17 cellular contexts compared by ENCODE assay signal in the genomic region with DNA sequence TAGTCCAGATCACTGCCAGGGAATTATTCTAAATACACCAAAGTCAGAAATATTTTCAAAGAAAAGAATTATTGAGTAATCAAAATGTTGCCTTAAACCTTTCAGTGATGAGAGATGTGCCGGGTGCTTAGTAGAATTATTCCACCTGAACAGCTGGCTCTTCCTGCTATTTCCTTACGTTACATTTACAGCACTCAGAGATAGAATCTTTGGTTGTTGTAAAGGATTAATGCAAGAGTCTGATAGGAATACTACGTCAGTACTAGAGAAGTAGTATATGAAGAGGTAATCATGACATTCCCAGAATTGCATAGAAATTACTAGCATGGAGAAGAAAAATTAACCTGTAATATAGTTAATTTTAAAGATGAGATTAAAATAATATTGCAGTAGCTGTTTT. TPM values are rescaled to one million over a fixed set of nuclear protein-coding genes. Genes with fewer than 3 reads are reported as not detected.
DNase-seq lines count a peak whose midpoint lies in the region; ATAC-seq, FAIRE-seq and TF ChIP-seq lines count a peak whose summit lies in the region.
"Had no signal": no experiment of that assay in that cellular context is flagged by ENCODE, and none has a peak within 500 bp of the region (broad histone marks: within the 10 kb centered on the region; RNA-seq: fewer than 3 reads in every experiment).

No MANE protein-coding gene starts in this region.

- no peaks in the 10 kb centered on the region for H4K20me1 ChIP-seq in HepG2 (ENCODE audit: insufficient read depth, low read length)

- 27% methylated on average over 3 of the region's 3 CpGs for WGBS in liver
- 48% methylated on average over 3 of the region's 3 CpGs for WGBS in HepG2 (ENCODE audit: low lambda C conversion rate)

- H3K4me2 ChIP-seq in HepG2 (ENCODE audit: low read depth, low read length), result no peak overlapping the region

- TF ChIP-seq CTCF in liver (IDR thresholded peaks at IDR 0.05; ENCODE audit: low read depth, low read length, missing input control) (no peak), HepG2 (CRISPR knock-in tag; IDR thresholded peaks at IDR 0.05) (no peak), bronchial epithelial cell (IDR thresholded peaks at IDR 0.05; ENCODE audit: insufficient read depth, low read length, severe bottlenecking) (no peak), vagina (IDR thresholded peaks at IDR 0.05) (no peak)

- POLR2A ChIA-PET in HepG2 (lab: Yijun Ruan, JAX), result interaction anchor here (0.5 kb wide), 1 partner anchor 213 kb away, joined by 4 read pairs; no protein-coding TSS in a partner anchor

- no peak for TF ChIP-seq POLR2A in HepG2 (IDR thresholded peaks at IDR 0.05; ENCODE audit: insufficient read depth in 1 of 2, low read depth in 2 of 2, low read length in 2 of 2)
- TF ChIP-seq POLR2A in vagina (IDR thresholded peaks at IDR 0.05), result no peak

- TF ChIP-seq EP300 in HepG2 (IDR thresholded peaks at IDR 0.05; ENCODE audit: low read depth in 2 of 2, low read length in 2 of 2), result no peak
- no peak for TF ChIP-seq EP300 in HepG2 (CRISPR knock-in tag; IDR thresholded peaks at IDR 0.05; ENCODE audit: borderline replicate concordance)

- intact Hi-C loops in HepG2 (cut with micrococcal nuclease; ENCODE audit: unreplicated experiment) (no loop called here), vagina (cut with DNase I) (no loop called here)

- H3K27me3 ChIP-seq in liver (ENCODE audit: control insufficient read depth in 4 of 4, insufficient read depth in 4 of 4, low read length in 3 of 4) (no peaks in the 10 kb centered on the region), HepG2 (ENCODE audit: control insufficient read depth in 1 of 2, insufficient read depth in 2 of 2, low read length in 2 of 2) (no peaks in the 10 kb centered on the region), bronchial epithelial cell (ENCODE audit: control insufficient read depth, insufficient read depth, low read length) (no peaks in the 10 kb centered on the region), mucosa of rectum (ENCODE audit: control insufficient read depth in 2 of 2, insufficient read depth in 2 of 2, low read length in 2 of 2) (no peaks in the 10 kb centered on the region), vagina (no peaks in the 10 kb centered on the region)

- CTCF ChIA-PET in HepG2 (lab: Yijun Ruan, JAX; ENCODE audit: low intra/inter-chr PET ratio, low total read pairs), result no interaction called here

- DNase-seq in HepG2 (ENCODE audit: low spot score) (no peak), bronchial epithelial cell (ENCODE audit: low read depth) (no peak), vagina (ENCODE audit: extremely low spot score in 2 of 2) (no peak), retina (no peak), SW480 (ENCODE audit: low spot score) (no peak)
- no peak for DNase-seq in activated CD4-positive, alpha-beta T cell treated with anti-CD3 and anti-CD28 coated beads for 48 hours
- DNase-seq: activated CD4-positive, alpha-beta T cell treated with anti-CD3 and anti-CD28 coated beads for 36 hours; effector CD4-positive, alpha-beta T cell; NCI-H1105; NCI-H2171 treated with DMSO at 0.1 percent for 48 hours; SHP77 treated with DMSO at 0.1 percent for 48 hours; stimulated activated CD4-positive, alpha-beta T cell treated with anti-CD3 and anti-CD28 coated beads, Interleukin-4, amount 100 ng/mL, for 4 hours had no signal

- H3K36me3 ChIP-seq in liver (ENCODE audit: control insufficient read depth in 4 of 4, insufficient read depth in 3 of 4, low read depth in 1 of 4, low read length in 3 of 4), result no peaks in the 10 kb centered on the region
- no peaks in the 10 kb centered on the region for H3K36me3 ChIP-seq in HepG2 (replicated peaks in 1 of 2; ENCODE audit: control insufficient read depth in 1 of 2, insufficient read depth in 2 of 2, low read length in 2 of 2)
- H3K36me3 ChIP-seq in bronchial epithelial cell (ENCODE audit: control insufficient read depth, insufficient read depth, low read length), result no peaks in the 10 kb centered on the region
- no peaks in the 10 kb centered on the region for H3K36me3 ChIP-seq in mucosa of rectum (ENCODE audit: control insufficient read depth in 2 of 2, insufficient read depth in 2 of 2, low read length in 2 of 2)
- H3K36me3 ChIP-seq in vagina, result no peaks in the 10 kb centered on the region

- no TSS peak for BruUV-seq in HepG2 (replicated peaks; lab: Mats Ljungman, UMichigan)

- no peak for FAIRE-seq in HepG2 (lab: Jason Lieb, UNC)
- FAIRE-seq in bronchial epithelial cell (lab: Jason Lieb, UNC), result no peak
- FAIRE-seq: G401.6, GM12891 had no signal

- TF ChIP-seq RAD21 in liver (IDR thresholded peaks at IDR 0.05) (no peak), HepG2 (CRISPR knock-in tag; IDR thresholded peaks at IDR 0.05) (no peak)

- peaks cover 0 to 13% (median 3%) of the 10 kb centered on the region in 4 donors for H3K4me1 ChIP-seq in liver (ENCODE audit: control insufficient read depth in 4 of 4, insufficient read depth in 4 of 4, low read length in 3 of 4)
- H3K4me1 ChIP-seq in HepG2 (ENCODE audit: insufficient read depth, low read length), result peaks cover 9% of the 10 kb centered on the region; the same call in 1 of the 2 replicates
- H3K4me1 ChIP-seq in mucosa of rectum (ENCODE audit: control insufficient read depth in 2 of 2, insufficient read depth in 2 of 2, low read length in 2 of 2), result no peaks in the 10 kb centered on the region
- no peaks in the 10 kb centered on the region for H3K4me1 ChIP-seq in vagina

- H3K9me3 ChIP-seq in liver (ENCODE audit: control insufficient read depth in 4 of 4, low read length in 3 of 4), result no peaks in the 10 kb centered on the region
- no peaks in the 10 kb centered on the region for H3K9me3 ChIP-seq in HepG2 (ENCODE audit: low read length)
- no peaks in the 10 kb centered on the region for H3K9me3 ChIP-seq in mucosa of rectum (ENCODE audit: control insufficient read depth in 2 of 2, low read length in 2 of 2)
- no peaks in the 10 kb centered on the region for H3K9me3 ChIP-seq in vagina

- in situ Hi-C loops in HepG2 (cut with HindIII; ENCODE audit: extremely low pct_ligation_motif_present, low pct_unique_long_range_greater_than_20kb), result no loop called here

- no peaks in the 10 kb centered on the region for H3K79me2 ChIP-seq in HepG2 (ENCODE audit: insufficient read depth, low read length)

- no peak for ATAC-seq in HepG2
- ATAC-seq: sciatic nerve had no signal

- H3K27ac ChIP-seq in liver (ENCODE audit: low read depth in 1 of 2, low read length in 2 of 2) (peak overlapping the region; percentile 74 to 78), HepG2 (ENCODE audit: extremely low read length, insufficient read depth, low read length) (no peak overlapping the region), mucosa of rectum (ENCODE audit: low read depth in 2 of 2, low read length in 2 of 2) (no peak overlapping the region), vagina (no peak overlapping the region)

- H2AFZ ChIP-seq in HepG2 (ENCODE audit: low read length), result no peak overlapping the region

- H3K4me3 ChIP-seq in liver (ENCODE audit: low read depth in 1 of 3, low read length in 3 of 3), result peak overlapping the region; percentile 40 to 57 (median 43)
- no peak overlapping the region for H3K4me3 ChIP-seq in HepG2 (replicated peaks in 1 of 3; ENCODE audit: insufficient read depth in 1 of 3, low read depth in 2 of 3, low read length in 3 of 3)
- peak overlapping the region; percentile 25 for H3K4me3 ChIP-seq in bronchial epithelial cell (ENCODE audit: low read depth, low read length)
- peak overlapping the region; percentile 54 to 79 for H3K4me3 ChIP-seq in mucosa of rectum (ENCODE audit: low read length in 2 of 2)
- H3K4me3 ChIP-seq in vagina, result peak overlapping the region; percentile 11 to 36

- H3K9ac ChIP-seq in liver (ENCODE audit: low read depth in 1 of 2, low read length in 2 of 2) (peak overlapping the region; percentile 38 to 56), HepG2 (ENCODE audit: insufficient read depth, low read depth, low read length) (no peak overlapping the region), mucosa of rectum (ENCODE audit: low read depth in 1 of 2, low read length in 2 of 2) (peak overlapping the region in 1 of 2 donors; percentile 29)

RNA-seq across cellular contexts. Expression of a gene that starts 50.9 kb away (rescaled TPM):
- total RNA-seq in liver (10 to 100 TPM in 1 of 2 donors, 1 to 10 TPM in 1; 2.3 to 16.2 TPM), HepG2 (2016; rRNA removed; fragmentation: Illumina TruSeq; extraction: Trizol) (7.8 and 8.8 TPM in 2 replicates), bronchial epithelial cell (1.3 TPM in 2 replicates), vagina (5.4 TPM)
- polyA plus RNA-seq in liver (1 to 10 TPM; 2.5 to 5.7 TPM), HepG2 (2011; rRNA removed) (1.4 and 1.6 TPM in 2 replicates)
- 0.91 and 1.4 TPM in 2 replicates for total RNA-seq in HepG2 (2016; cell fraction: cytosol; rRNA removed; fragmentation: Illumina TruSeq; extraction: Trizol; ENCODE audit: low read depth)
- total RNA-seq in HepG2 (2016; cell fraction: insoluble cytoplasmic fraction; rRNA removed; fragmentation: Illumina TruSeq; extraction: Trizol), result 6.3 and 8.0 TPM in 2 replicates
- 4.1 and 4.7 TPM in 2 replicates for total RNA-seq in HepG2 (2016; cell fraction: membrane; rRNA removed; fragmentation: Illumina TruSeq; extraction: Trizol)
- 13.6 and 13.7 TPM in 2 replicates for total RNA-seq in HepG2 (2016; cell fraction: nucleus; rRNA removed; fragmentation: Illumina TruSeq; extraction: Trizol)
- polyA plus RNA-seq in HepG2 (2011; cell fraction: cytosol; rRNA removed), result 0.72 and 0.83 TPM in 2 replicates
- polyA plus RNA-seq in HepG2 (2011; cell fraction: nucleus; rRNA removed), result 2.6 and 3.0 TPM in 2 replicates
- polyA plus RNA-seq in HepG2 (2012), result 0.62 and 0.65 TPM in 2 replicates
- 0.82 and 0.84 TPM in 2 replicates for polyA plus RNA-seq in HepG2 (2016; cell fraction: cytosol; fragmentation: Illumina TruSeq; extraction: Trizol; ENCODE audit: low read depth)
- polyA plus RNA-seq in HepG2 (2016; cell fraction: insoluble cytoplasmic fraction; fragmentation: Illumina TruSeq; extraction: Trizol; ENCODE audit: low read depth), result 4.4 and 5.0 TPM in 2 replicates
- 2.4 and 2.9 TPM in 2 replicates for polyA plus RNA-seq in HepG2 (2016; cell fraction: membrane; fragmentation: Illumina TruSeq; extraction: Trizol; ENCODE audit: low read depth)
- polyA plus RNA-seq in HepG2 (2016; cell fraction: nucleus; fragmentation: Illumina TruSeq; extraction: Trizol; ENCODE audit: insufficient read depth, low read depth), result 11.1 and 12.6 TPM in 2 replicates
- 2.9 and 22.9 TPM in 2 replicates for polyA minus RNA-seq in HepG2 (2011; rRNA and poly(A)+ RNA removed; ENCODE audit: low replicate concordance)
- polyA minus RNA-seq in HepG2 (2011; cell fraction: cytosol; rRNA and poly(A)+ RNA removed), result 0.79 and 0.88 TPM in 2 replicates
- 3.9 and 6.2 TPM in 2 replicates for polyA minus RNA-seq in HepG2 (2011; cell fraction: nucleus; rRNA and poly(A)+ RNA removed)

RNA-seq across cellular contexts. Expression of a gene that starts 58.3 kb away (rescaled TPM):
- 10 to 100 TPM in 1 of 2 donors, 1 to 10 TPM in 1; 2.3 to 17.0 TPM for total RNA-seq in liver
- 1 to 10 TPM; 4.6 to 7.9 TPM for polyA plus RNA-seq in liver
- total RNA-seq in HepG2 (2016; rRNA removed; fragmentation: Illumina TruSeq; extraction: Trizol), result not detected in 2 replicates
- total RNA-seq in HepG2 (2016; cell fraction: cytosol; rRNA removed; fragmentation: Illumina TruSeq; extraction: Trizol; ENCODE audit: low read depth), result not detected in 2 replicates
- 0.27 and 0.30 TPM in 2 replicates for total RNA-seq in HepG2 (2016; cell fraction: insoluble cytoplasmic fraction; rRNA removed; fragmentation: Illumina TruSeq; extraction: Trizol)
- not detected in 2 replicates for total RNA-seq in HepG2 (2016; cell fraction: membrane; rRNA removed; fragmentation: Illumina TruSeq; extraction: Trizol)
- not detected in 2 replicates for total RNA-seq in HepG2 (2016; cell fraction: nucleus; rRNA removed; fragmentation: Illumina TruSeq; extraction: Trizol)
- 0.45 and 1.0 TPM in 2 replicates for polyA plus RNA-seq in HepG2 (2011; rRNA removed)
- polyA plus RNA-seq in HepG2 (2011; cell fraction: cytosol; rRNA removed), result 0.03 and 0.06 TPM in 2 replicates
- 0.63 and 1.2 TPM in 2 replicates for polyA plus RNA-seq in HepG2 (2011; cell fraction: nucleus; rRNA removed)
- polyA plus RNA-seq in HepG2 (2012), result 0.16 and 0.31 TPM in 2 replicates
- not detected in 2 replicates for polyA plus RNA-seq in HepG2 (2016; cell fraction: cytosol; fragmentation: Illumina TruSeq; extraction: Trizol; ENCODE audit: low read depth)
- not detected in 2 replicates for polyA plus RNA-seq in HepG2 (2016; cell fraction: insoluble cytoplasmic fraction; fragmentation: Illumina TruSeq; extraction: Trizol; ENCODE audit: low read depth)
- not detected in 2 replicates for polyA plus RNA-seq in HepG2 (2016; cell fraction: membrane; fragmentation: Illumina TruSeq; extraction: Trizol; ENCODE audit: low read depth)
- polyA plus RNA-seq in HepG2 (2016; cell fraction: nucleus; fragmentation: Illumina TruSeq; extraction: Trizol; ENCODE audit: insufficient read depth, low read depth), result 0.12 TPM in 1 of 2 replicates, not detected in the other
- 0.51 TPM in 1 of 2 replicates, not detected in the other for polyA minus RNA-seq in HepG2 (2011; rRNA and poly(A)+ RNA removed; ENCODE audit: low replicate concordance)
- not detected in 2 replicates for polyA minus RNA-seq in HepG2 (2011; cell fraction: cytosol; rRNA and poly(A)+ RNA removed)
- 1.5 and 3.5 TPM in 2 replicates for polyA minus RNA-seq in HepG2 (2011; cell fraction: nucleus; rRNA and poly(A)+ RNA removed)
- 1.1 and 1.3 TPM in 2 replicates for total RNA-seq in bronchial epithelial cell
- 9.6 TPM for total RNA-seq in vagina

Comparison
In these comparisons a context has a peak if more than half of its experiments do, and no peak if none do; other contexts are left out.
1. H3K27ac ChIP-seq: peak in liver (2 of 2); none in HepG2 (single experiment), mucosa of rectum (0 of 2) and vagina (single experiment).
2. H3K4me3 ChIP-seq: peak in liver (3 of 3), bronchial epithelial cell (single experiment), mucosa of rectum (2 of 2) and vagina (2 of 2); none in HepG2 (0 of 3).